In genomic region chr7:119665791-119666190, GRCh38 we compare ENCODE assay signal across 18 cellular contexts.
"Had no signal": no experiment of that assay in that cellular context is flagged by ENCODE, and none has a peak within 500 bp of the region (broad histone marks: within the 10 kb centered on the region; RNA-seq: fewer than 3 reads in every experiment).

No MANE protein-coding gene starts in this region.

- FAIRE-seq: urothelium cell line had no signal

- DNase-seq: activated CD4-positive, alpha-beta memory T cell treated with anti-CD3 and anti-CD28 coated beads for 36 hours; activated CD4-positive, alpha-beta T cell treated with anti-CD3 and anti-CD28 coated beads for 36 hours; activated CD8-positive, alpha-beta memory T cell treated with anti-CD3 and anti-CD28 coated beads, Interleukin-2, amount 10 ng/mL, durations not matched to agents 7 days and 5 days; activated naive CD4-positive, alpha-beta T cell treated with anti-CD3 and anti-CD28 coated beads, Interleukin-2, amount 50 U/mL, for 16 hours; activated T-cell treated with anti-CD3 and anti-CD28 coated beads, Interleukin-2, amount 50 U/mL, for 1 hour; body of pancreas; erythroblast; heart left ventricle; immature natural killer cell; left lung; mammary epithelial cell; mucosa of descending colon; naive thymus-derived CD4-positive, alpha-beta T cell; stimulated activated CD4-positive, alpha-beta T cell treated with anti-CD3 and anti-CD28 coated beads, Interleukin-2, amount 100 ng/mL, for 48 hours; stimulated activated naive B cell treated with anti-CD40 and anti-IgM and Interleukin-4, amounts not matched to agents 10 μg/mL and 1 μg/mL and 100 μg/mL, for 72 hours; tibial artery had no signal

- H3K4me3 ChIP-seq: body of pancreas, heart left ventricle, left lung, mucosa of descending colon, tibial artery had no signal

- ATAC-seq: activated CD4-positive, alpha-beta T cell treated with anti-CD3 and anti-CD28 coated beads for 36 hours; activated CD8-positive, alpha-beta memory T cell treated with anti-CD3 and anti-CD28 coated beads, Interleukin-2, amount 10 ng/mL, durations not matched to agents 7 days and 5 days; body of pancreas; foreskin keratinocyte; heart left ventricle; left lung; mucosa of descending colon; naive thymus-derived CD4-positive, alpha-beta T cell; stimulated activated naive B cell treated with anti-CD40 and anti-IgM and Interleukin-4, amounts not matched to agents 10 μg/mL and 1 μg/mL and 100 μg/mL, for 72 hours had no signal
